Comparison of ENCODE assay signal across 10 cellular contexts in the genomic region with DNA sequence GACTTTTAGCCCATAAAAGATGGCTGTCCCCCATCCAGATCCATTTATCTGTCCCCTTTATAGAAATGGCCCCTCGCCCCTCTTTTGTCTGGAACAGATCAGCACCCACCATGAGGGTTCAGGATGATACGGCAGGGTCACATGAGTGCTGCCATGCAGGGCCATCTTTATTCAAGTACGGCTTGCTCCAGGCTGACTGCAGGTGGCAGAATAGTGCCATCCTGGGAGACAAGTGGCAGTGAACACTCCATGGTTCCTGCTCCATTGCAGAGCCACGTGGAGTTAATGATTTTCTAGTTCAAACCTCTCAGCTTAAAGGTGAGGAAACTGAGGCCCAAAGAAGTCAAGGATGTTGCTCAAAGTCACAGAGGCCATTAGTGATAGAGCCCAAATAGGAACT.
DNase-seq lines count a peak whose midpoint lies in the region; ATAC-seq and TF ChIP-seq lines count a peak whose summit lies in the region.
"Had no signal": no experiment of that assay in that cellular context is flagged by ENCODE, and none has a peak within 500 bp of the region (broad histone marks: within the 10 kb centered on the region; RNA-seq: fewer than 3 reads in every experiment).

No MANE protein-coding gene starts in this region.

- no peaks in the 10 kb centered on the region for H3K4me1 ChIP-seq in OCI-LY1 (ENCODE audit: insufficient read depth, low read length, severe bottlenecking)
- H3K4me1 ChIP-seq in foreskin keratinocyte, result no peaks in the 10 kb centered on the region

- H3F3A ChIP-seq in OCI-LY1 (ENCODE audit: insufficient read depth, low read length), result no peaks in the 10 kb centered on the region

- CTCF ChIA-PET in AG04450 (lab: Charles Lee), result interaction anchor here (1.3 kb wide), 1 partner anchor 545 kb away, joined by 3 read pairs; no protein-coding TSS in a partner anchor

- peaks cover 4% of the 10 kb centered on the region for H3K27me3 ChIP-seq in AG04450 (ENCODE audit: control insufficient read depth, insufficient read depth, low read length)
- no peaks in the 10 kb centered on the region for H3K27me3 ChIP-seq in OCI-LY1 (ENCODE audit: insufficient read depth, low read length)
- peaks cover 25% of the 10 kb centered on the region for H3K27me3 ChIP-seq in foreskin keratinocyte

- no peak overlapping the region for H3K27ac Mint-ChIP-seq in activated T-cell treated with anti-CD3 and anti-CD28 coated beads, Interleukin-2, amount 50 U/mL, for 24 hours
- H3K27ac Mint-ChIP-seq: activated naive CD4-positive, alpha-beta T cell treated with anti-CD3 and anti-CD28 coated beads, Interleukin-2, amount 50 U/mL, for 72 hours had no signal

- no peaks in the 10 kb centered on the region for H3K9me2 ChIP-seq in OCI-LY1 (ENCODE audit: low read depth, low read length)

- H3K9me3 Mint-ChIP-seq in activated T-cell treated with anti-CD3 and anti-CD28 coated beads, Interleukin-2, amount 50 U/mL, for 24 hours, result no peaks in the 10 kb centered on the region
- H3K9me3 Mint-ChIP-seq: activated naive CD4-positive, alpha-beta T cell treated with anti-CD3 and anti-CD28 coated beads, Interleukin-2, amount 50 U/mL, for 72 hours had no signal

- peaks cover 60% of the 10 kb centered on the region for H3K27me3 Mint-ChIP-seq in activated T-cell treated with anti-CD3 and anti-CD28 coated beads, Interleukin-2, amount 50 U/mL, for 24 hours

- POLR2A ChIA-PET in AG04450 (lab: Yijun Ruan, JAX), result no interaction called here

- ATAC-seq in foreskin keratinocyte (no peak), HG02623 (IDR thresholded peaks at IDR 0.05; ENCODE audit: unreplicated experiment) (no peak)
- ATAC-seq: activated naive CD4-positive, alpha-beta T cell treated with anti-CD3 and anti-CD28 coated beads, Interleukin-2, amount 50 U/mL, for 72 hours had no signal

- H3K36me3 ChIP-seq in OCI-LY1 (ENCODE audit: insufficient read depth, low read length), result no peaks in the 10 kb centered on the region

- H3K4me3 Mint-ChIP-seq in activated T-cell treated with anti-CD3 and anti-CD28 coated beads, Interleukin-2, amount 50 U/mL, for 24 hours, result no peak overlapping the region

- H3K4me2 ChIP-seq in OCI-LY1 (ENCODE audit: low read length), result no peak overlapping the region

- no peak overlapping the region for H2AFZ ChIP-seq in OCI-LY1 (ENCODE audit: low read length)

- H3K27ac ChIP-seq in AG04450 (ENCODE audit: low read depth, low read length), result no peak overlapping the region
- no peak overlapping the region for H3K27ac ChIP-seq in OCI-LY1 (ENCODE audit: low read depth, low read length, poor library complexity, severe bottlenecking)
- H3K27ac ChIP-seq in foreskin keratinocyte, result no peak overlapping the region

- H3K4me1 Mint-ChIP-seq in activated T-cell treated with anti-CD3 and anti-CD28 coated beads, Interleukin-2, amount 50 U/mL, for 24 hours (ENCODE audit: low read depth), result no peaks in the 10 kb centered on the region

- no peak overlapping the region for H3K4me3 ChIP-seq in AG04450 (ENCODE audit: low read depth, low read length)
- H3K4me3 ChIP-seq in GM12864 (ENCODE audit: low read depth, low read length), result no peak overlapping the region
- no peak overlapping the region for H3K4me3 ChIP-seq in OCI-LY1 (ENCODE audit: low read depth, low read length, poor library complexity, severe bottlenecking)
- H3K4me3 ChIP-seq: lung had no signal

- no peaks in the 10 kb centered on the region for H3K79me2 ChIP-seq in OCI-LY1 (ENCODE audit: insufficient read depth, low read length)

- H3K9ac ChIP-seq in OCI-LY1 (ENCODE audit: low read length), result no peak overlapping the region

- TF ChIP-seq CTCF in AG04450 (IDR thresholded peaks at IDR 0.05; ENCODE audit: low read depth, low read length) (peak; percentile 39), GM12864 (IDR thresholded peaks at IDR 0.05; ENCODE audit: low read depth, low read length, missing control alignments) (peak; percentile 49), OCI-LY1 (IDR thresholded peaks at IDR 0.05; ENCODE audit: low read length) (peak; percentile 13; the same call in 1 of the 2 replicates), foreskin keratinocyte (conservative IDR thresholded peaks at IDR 0.05) (peak; percentile 56)

- no peak for DNase-seq in AG04450 (ENCODE audit: low read depth, low spot score)
- DNase-seq in GM12864 (ENCODE audit: low read depth), result no peak
- DNase-seq in foreskin keratinocyte, result no peak
- no peak for DNase-seq in activated CD4-positive, CD25-positive, alpha-beta regulatory T cell (lab: John Stamatoyannopoulos, UW)
- DNase-seq in activated T-cell treated with anti-CD3 and anti-CD28 coated beads, Interleukin-2, amount 50 U/mL, for 24 hours, result no peak
- no peak for DNase-seq in SHP77 treated with DMSO at 0.1 percent for 48 hours (lab: John Stamatoyannopoulos, UW)

- no peaks in the 10 kb centered on the region for H4K20me1 ChIP-seq in OCI-LY1 (ENCODE audit: insufficient read depth, low read length)

- H3K9me3 ChIP-seq in AG04450 (ENCODE audit: control insufficient read depth, insufficient read depth, low read length) (no peaks in the 10 kb centered on the region), OCI-LY1 (ENCODE audit: low read length) (no peaks in the 10 kb centered on the region)

- H3K36me3 Mint-ChIP-seq in activated T-cell treated with anti-CD3 and anti-CD28 coated beads, Interleukin-2, amount 50 U/mL, for 24 hours (ENCODE audit: low read depth), result no peaks in the 10 kb centered on the region
- H3K36me3 Mint-ChIP-seq: activated naive CD4-positive, alpha-beta T cell treated with anti-CD3 and anti-CD28 coated beads, Interleukin-2, amount 50 U/mL, for 72 hours had no signal
